11 cellular contexts compared by ENCODE assay signal in the genomic region with DNA sequence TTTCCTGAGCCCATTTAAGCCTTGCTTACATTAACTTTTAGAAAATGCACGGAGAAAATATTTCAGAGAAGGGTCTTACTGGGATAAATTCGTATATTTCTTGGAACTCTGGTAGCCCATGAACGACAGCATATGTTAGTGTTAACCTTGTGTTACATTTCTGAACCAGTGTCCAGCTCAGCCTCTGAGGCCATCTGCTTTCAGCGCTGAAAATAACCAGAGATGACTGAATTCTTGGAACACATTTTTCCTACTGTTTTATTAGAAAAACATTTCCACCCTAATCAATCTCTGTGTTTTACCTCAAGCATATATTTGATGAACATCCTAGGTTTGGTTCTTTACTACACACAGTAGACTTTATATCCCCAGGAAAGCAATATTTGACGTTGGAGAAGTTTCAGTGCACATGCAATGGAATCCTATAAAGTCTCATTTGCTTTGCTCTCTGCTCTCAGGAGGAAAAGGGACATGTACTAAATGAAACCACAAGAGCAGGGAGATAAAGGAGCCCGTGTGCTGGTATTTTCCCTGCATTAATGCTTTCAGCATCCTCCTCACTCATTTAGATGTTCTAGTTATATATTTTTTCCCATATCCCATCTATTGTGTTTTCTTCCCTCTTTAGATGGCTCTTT.
DNase-seq lines count a peak whose midpoint lies in the region; ATAC-seq and TF ChIP-seq lines count a peak whose summit lies in the region.
"Had no signal": no experiment of that assay in that cellular context is flagged by ENCODE, and none has a peak within 500 bp of the region (broad histone marks: within the 10 kb centered on the region; RNA-seq: fewer than 3 reads in every experiment).

No MANE protein-coding gene starts in this region.

- H3K4me1 ChIP-seq in liver (ENCODE audit: control insufficient read depth in 4 of 4, insufficient read depth in 4 of 4, low read length in 3 of 4) (peaks cover 5 to 14% (median 10%) of the 10 kb centered on the region in 4 donors), right lobe of liver (peaks cover 0 to 15% (median 0%) of the 10 kb centered on the region in 4 donors), fibroblast of lung (ENCODE audit: control insufficient read depth, extremely low read depth, insufficient read depth, low read length) (peaks cover 15% of the 10 kb centered on the region), neural progenitor cell (peaks cover 19% of the 10 kb centered on the region)

- WGBS in liver = 72% methylated on average over 6 of the region's 6 CpGs
- WGBS in right lobe of liver (ENCODE audit: insufficient coverage, low coverage, low lambda C conversion rate, missing lambda C conversion rate) = 50% methylated on average over 6 of the region's 6 CpGs

- intact Hi-C loops in right lobe of liver (cut with DNase I) = no loop called here

- CTCF ChIA-PET in activated CD8-positive, alpha-beta T cell treated with anti-CD3 and anti-CD28 coated beads, Interleukin-2, amount 10 ng/mL, durations not matched to agents 7 days and 5 days (lab: Charles Lee) = interaction anchor here (0.7 to 1.5 kb wide), 7 partner anchors 8 to 1512 kb away, joined by 3 to 12 read pairs (median 4); no protein-coding TSS in a partner anchor

- H3K27me3 Mint-ChIP-seq in neural progenitor cell (ENCODE audit: insufficient read depth, low read depth) = no peaks in the 10 kb centered on the region
- peaks cover 5% of the 10 kb centered on the region for H3K27me3 Mint-ChIP-seq in activated CD8-positive, alpha-beta T cell treated with anti-CD3 and anti-CD28 coated beads, Interleukin-2, amount 10 ng/mL, durations not matched to agents 7 days and 5 days (ENCODE audit: low read depth)

- peaks cover 23% of the 10 kb centered on the region for H3K4me1 Mint-ChIP-seq in neural progenitor cell
- no peaks in the 10 kb centered on the region for H3K4me1 Mint-ChIP-seq in activated CD8-positive, alpha-beta T cell treated with anti-CD3 and anti-CD28 coated beads, Interleukin-2, amount 10 ng/mL, durations not matched to agents 7 days and 5 days (ENCODE audit: low read depth)

- TF ChIP-seq POLR2A in right lobe of liver (IDR thresholded peaks at IDR 0.05) = no peak

- POLR2A ChIA-PET in activated CD8-positive, alpha-beta T cell treated with anti-CD3 and anti-CD28 coated beads, Interleukin-2, amount 10 ng/mL, durations not matched to agents 7 days and 5 days (lab: Charles Lee) = no interaction called here

- no peak overlapping the region for H3K4me3 Mint-ChIP-seq in neural progenitor cell
- H3K4me3 Mint-ChIP-seq in activated CD8-positive, alpha-beta T cell treated with anti-CD3 and anti-CD28 coated beads, Interleukin-2, amount 10 ng/mL, durations not matched to agents 7 days and 5 days = no peak overlapping the region

- ATAC-seq in right lobe of liver = no peak
- no peak for ATAC-seq in GM18502 (IDR thresholded peaks at IDR 0.05; ENCODE audit: poor library complexity, unreplicated experiment)
- no peak for ATAC-seq in activated CD8-positive, alpha-beta T cell treated with anti-CD3 and anti-CD28 coated beads, Interleukin-2, amount 10 ng/mL, durations not matched to agents 7 days and 5 days

- no peaks in the 10 kb centered on the region for H3K36me3 Mint-ChIP-seq in neural progenitor cell
- H3K36me3 Mint-ChIP-seq in activated CD8-positive, alpha-beta T cell treated with anti-CD3 and anti-CD28 coated beads, Interleukin-2, amount 10 ng/mL, durations not matched to agents 7 days and 5 days (ENCODE audit: low read depth) = no peaks in the 10 kb centered on the region

- no peaks in the 10 kb centered on the region for H3K79me2 ChIP-seq in fibroblast of lung (ENCODE audit: control insufficient read depth, insufficient read depth, low read length)
- H3K79me2 ChIP-seq in neural progenitor cell (ENCODE audit: low read depth) = no peaks in the 10 kb centered on the region

- no peak for TF ChIP-seq CTCF in liver (IDR thresholded peaks at IDR 0.05; ENCODE audit: low read depth, low read length, missing input control)
- TF ChIP-seq CTCF in right lobe of liver (IDR thresholded peaks at IDR 0.05) = no peak
- TF ChIP-seq CTCF in fibroblast of lung (conservative IDR thresholded peaks at IDR 0.05 in 1 of 2, IDR thresholded peaks at IDR 0.05 in 1 of 2; ENCODE audit: low read depth in 1 of 2, low read length in 2 of 2) = no peak
- TF ChIP-seq CTCF in neural progenitor cell (IDR thresholded peaks at IDR 0.05) = no peak

- H3K9ac ChIP-seq in liver (ENCODE audit: low read depth in 1 of 2, low read length in 2 of 2) (no peak overlapping the region), fibroblast of lung (ENCODE audit: insufficient read depth, low read length) (no peak overlapping the region), neural progenitor cell (no peak overlapping the region)

- no peak overlapping the region for H2AFZ ChIP-seq in fibroblast of lung (ENCODE audit: low read length)
- H2AFZ ChIP-seq in neural progenitor cell (replicated peaks) = peak overlapping the region; percentile 88

- no peaks in the 10 kb centered on the region for H3K27me3 ChIP-seq in liver (ENCODE audit: control insufficient read depth in 4 of 4, insufficient read depth in 4 of 4, low read length in 3 of 4)
- H3K27me3 ChIP-seq in right lobe of liver = no peaks in the 10 kb centered on the region
- no peaks in the 10 kb centered on the region for H3K27me3 ChIP-seq in fibroblast of lung (ENCODE audit: control insufficient read depth, insufficient read depth, low read length)
- no peaks in the 10 kb centered on the region for H3K27me3 ChIP-seq in neural progenitor cell
- H3K27me3 ChIP-seq: SJCRH30 had no signal

- no peak for TF ChIP-seq RAD21 in liver (IDR thresholded peaks at IDR 0.05)

- H3K4me3 ChIP-seq in liver (ENCODE audit: low read depth in 1 of 3, low read length in 3 of 3) (no peak overlapping the region), right lobe of liver (no peak overlapping the region), fibroblast of lung (replicated peaks in 1 of 4; ENCODE audit: control extremely low read depth in 1 of 4, insufficient read depth in 1 of 4, low read depth in 3 of 4, low read length in 4 of 4) (no peak overlapping the region), neural progenitor cell (no peak overlapping the region)
- H3K4me3 ChIP-seq: SJCRH30 had no signal

- peaks cover 2% of the 10 kb centered on the region for H3K9me3 Mint-ChIP-seq in neural progenitor cell
- no peaks in the 10 kb centered on the region for H3K9me3 Mint-ChIP-seq in activated CD8-positive, alpha-beta T cell treated with anti-CD3 and anti-CD28 coated beads, Interleukin-2, amount 10 ng/mL, durations not matched to agents 7 days and 5 days (ENCODE audit: insufficient read depth)

- no peaks in the 10 kb centered on the region for H3K9me3 ChIP-seq in liver (ENCODE audit: control insufficient read depth in 4 of 4, low read length in 3 of 4)
- no peaks in the 10 kb centered on the region for H3K9me3 ChIP-seq in right lobe of liver
- H3K9me3 ChIP-seq in fibroblast of lung (ENCODE audit: control insufficient read depth, insufficient read depth, low read depth, low read length) = no peaks in the 10 kb centered on the region
- H3K9me3 ChIP-seq in neural progenitor cell (ENCODE audit: low read depth) = no peaks in the 10 kb centered on the region

- H3K27ac ChIP-seq in liver (ENCODE audit: low read depth in 1 of 2, low read length in 2 of 2) (no peak overlapping the region), right lobe of liver (no peak overlapping the region), fibroblast of lung (ENCODE audit: insufficient read depth, low read length) (peak overlapping the region; percentile 17), neural progenitor cell (no peak overlapping the region)
- H3K27ac ChIP-seq: SJCRH30 had no signal

- peak overlapping the region; percentile 68 for H3K4me2 ChIP-seq in fibroblast of lung (ENCODE audit: extremely low read depth, insufficient read depth, low read length)
- no peak overlapping the region for H3K4me2 ChIP-seq in neural progenitor cell

- H3K27ac Mint-ChIP-seq in neural progenitor cell = peak overlapping the region; percentile 30
- no peak overlapping the region for H3K27ac Mint-ChIP-seq in activated CD8-positive, alpha-beta T cell treated with anti-CD3 and anti-CD28 coated beads, Interleukin-2, amount 10 ng/mL, durations not matched to agents 7 days and 5 days

- no peaks in the 10 kb centered on the region for H3F3A ChIP-seq in neural progenitor cell (ENCODE audit: low read depth)

- H3K36me3 ChIP-seq in liver (ENCODE audit: control insufficient read depth in 4 of 4, insufficient read depth in 3 of 4, low read depth in 1 of 4, low read length in 3 of 4) (no peaks in the 10 kb centered on the region), right lobe of liver (no peaks in the 10 kb centered on the region), fibroblast of lung (ENCODE audit: control insufficient read depth, insufficient read depth, low read length) (no peaks in the 10 kb centered on the region), neural progenitor cell (no peaks in the 10 kb centered on the region)
- H3K36me3 ChIP-seq: SJCRH30 had no signal

- H4K20me1 ChIP-seq in fibroblast of lung (ENCODE audit: control insufficient read depth, extremely low read depth, insufficient read depth, low read length) (no peaks in the 10 kb centered on the region), neural progenitor cell (ENCODE audit: low read depth) (no peaks in the 10 kb centered on the region)

- DNase-seq in right lobe of liver (no peak), fibroblast of lung (ENCODE audit: low read depth in 2 of 2) (peak; percentile 30 to 34), neural progenitor cell (ENCODE audit: low spot score) (no peak), GDM1 (lab: John Stamatoyannopoulos, UW) (no peak), AG08395 (ENCODE audit: low spot score) (no peak)
- DNase-seq in activated CD8-positive, alpha-beta T cell treated with anti-CD3 and anti-CD28 coated beads, Interleukin-2, amount 10 ng/mL, durations not matched to agents 7 days and 5 days = no peak
- DNase-seq: activated CD4-positive, alpha-beta T cell treated with anti-CD3 and anti-CD28 coated beads for 48 hours; activated gamma-delta T cell treated with Interleukin-2 at 50 U/mL for 16 hours had no signal

TF ChIP-seq in liver, 16 proteins besides CTCF, POLR2A, EP300 and RAD21:
- TF ChIP-seq FOXA1 (IDR thresholded peaks at IDR 0.05) (no peak), NR2F2 (IDR thresholded peaks at IDR 0.05) (peak; percentile 39)
- TF ChIP-seq, protein P1, sequence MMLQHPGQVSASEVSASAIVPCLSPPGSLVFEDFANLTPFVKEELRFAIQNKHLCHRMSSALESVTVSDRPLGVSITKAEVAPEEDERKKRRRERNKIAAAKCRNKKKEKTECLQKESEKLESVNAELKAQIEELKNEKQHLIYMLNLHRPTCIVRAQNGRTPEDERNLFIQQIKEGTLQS (IDR thresholded peaks at IDR 0.05) = no peak

Comparison
In these comparisons a context has a peak if more than half of its experiments do, and no peak if none do; other contexts are left out.
1. DNase-seq: peak in fibroblast of lung (2 of 2); none in right lobe of liver (0 of 3), neural progenitor cell (single experiment), GDM1 (single experiment), AG08395 (single experiment) and activated CD8-positive, alpha-beta T cell treated with anti-CD3 and anti-CD28 coated beads, Interleukin-2, amount 10 ng/mL, durations not matched to agents 7 days and 5 days (single experiment).